8 cellular contexts compared by ENCODE assay signal in genomic region chr12:57897296-57897974, GRCh38. TPM values are rescaled to one million over a fixed set of nuclear protein-coding genes. Genes with fewer than 3 reads are reported as not detected.
DNase-seq lines count a peak whose midpoint lies in the region; ATAC-seq and TF ChIP-seq lines count a peak whose summit lies in the region.

No MANE protein-coding gene starts in this region.

- no peaks in the 10 kb centered on the region for H3K36me3 ChIP-seq in HEK293 (ENCODE audit: control insufficient read depth in 2 of 2, insufficient read depth in 1 of 2, low read length in 2 of 2)
- H3K36me3 ChIP-seq in Peyer's patch: no peaks in the 10 kb centered on the region
- H3K36me3 ChIP-seq in fibroblast of lung (ENCODE audit: control insufficient read depth, insufficient read depth, low read length): no peaks in the 10 kb centered on the region
- no peaks in the 10 kb centered on the region for H3K36me3 ChIP-seq in gastrocnemius medialis

- H3K4me3 ChIP-seq in HEK293 (ENCODE audit: low read depth, low read length) (no peak overlapping the region), Peyer's patch (peak overlapping the region in 2 of 4 donors; percentile 65 to 75), fibroblast of lung (replicated peaks in 1 of 4; ENCODE audit: control extremely low read depth in 1 of 4, insufficient read depth in 1 of 4, low read depth in 3 of 4, low read length in 4 of 4) (peak overlapping the region in 2 of 4 experiments; percentile 23 to 57), gastrocnemius medialis (peak overlapping the region; percentile 65 to 81 (median 67))

- CTCF ChIA-PET in HEK293 (lab: Yijun Ruan, JAX): interaction anchor here (0.6 to 3.3 kb wide), 9 partner anchors 8 to 138 kb away, joined by 3 to 36 read pairs (median 6); no protein-coding TSS in a partner anchor

- no peak for TF ChIP-seq POLR2A in Peyer's patch (IDR thresholded peaks at IDR 0.05)
- TF ChIP-seq POLR2A in gastrocnemius medialis (IDR thresholded peaks at IDR 0.05): no peak

- no peaks in the 10 kb centered on the region for H3K79me2 ChIP-seq in fibroblast of lung (ENCODE audit: control insufficient read depth, insufficient read depth, low read length)

- H3K27ac ChIP-seq in HEK293 (ENCODE audit: extremely low read depth, low read depth, low read length): no peak overlapping the region
- H3K27ac ChIP-seq in Peyer's patch: peak overlapping the region; percentile 77 to 94 (median 88)
- H3K27ac ChIP-seq in fibroblast of lung (ENCODE audit: insufficient read depth, low read length): peak overlapping the region; percentile 93
- peak overlapping the region; percentile 90 to 96 (median 92) for H3K27ac ChIP-seq in gastrocnemius medialis

- ATAC-seq in gastrocnemius medialis (no peak), HG03280 (IDR thresholded peaks at IDR 0.05; ENCODE audit: unreplicated experiment) (no peak), GM21367 (IDR thresholded peaks at IDR 0.05; ENCODE audit: unreplicated experiment) (no peak), GM19351 (IDR thresholded peaks at IDR 0.05; ENCODE audit: unreplicated experiment) (no peak)

- in situ Hi-C loops in gastrocnemius medialis (cut with MboI; ENCODE audit: low sequenced_read_pairs in 4 of 4): no loop called here

- H3K4me2 ChIP-seq in fibroblast of lung (ENCODE audit: extremely low read depth, insufficient read depth, low read length): peak overlapping the region; percentile 67

- DNase-seq in Peyer's patch (no peak), fibroblast of lung (ENCODE audit: low read depth in 2 of 2) (no peak), gastrocnemius medialis (no peak), occipital lobe (lab: John Stamatoyannopoulos, UW) (no peak)

- H3K9me3 ChIP-seq in HEK293 (ENCODE audit: control insufficient read depth, insufficient read depth, low read depth, low read length) (no peaks in the 10 kb centered on the region), Peyer's patch (no peaks in the 10 kb centered on the region), fibroblast of lung (ENCODE audit: control insufficient read depth, insufficient read depth, low read depth, low read length) (no peaks in the 10 kb centered on the region), gastrocnemius medialis (no peaks in the 10 kb centered on the region)

- H2AFZ ChIP-seq in fibroblast of lung (ENCODE audit: low read length): no peak overlapping the region

- H4K20me1 ChIP-seq in fibroblast of lung (ENCODE audit: control insufficient read depth, extremely low read depth, insufficient read depth, low read length): no peaks in the 10 kb centered on the region

- H3K4me1 ChIP-seq in HEK293 (ENCODE audit: control insufficient read depth, insufficient read depth, low read length): peaks cover 15% of the 10 kb centered on the region
- H3K4me1 ChIP-seq in Peyer's patch: peaks cover 10 to 68% (median 25%) of the 10 kb centered on the region in 4 donors
- peaks cover 45% of the 10 kb centered on the region for H3K4me1 ChIP-seq in fibroblast of lung (ENCODE audit: control insufficient read depth, extremely low read depth, insufficient read depth, low read length)
- H3K4me1 ChIP-seq in gastrocnemius medialis: peaks cover 64 to 65% of the 10 kb centered on the region in 2 donors

- TF ChIP-seq CTCF in HEK293 (tag by site-specific recombination; IDR thresholded peaks at IDR 0.05) (no peak), Peyer's patch (IDR thresholded peaks at IDR 0.05) (no peak), fibroblast of lung (conservative IDR thresholded peaks at IDR 0.05 in 1 of 2, IDR thresholded peaks at IDR 0.05 in 1 of 2; ENCODE audit: low read depth in 1 of 2, low read length in 2 of 2) (no peak), gastrocnemius medialis (IDR thresholded peaks at IDR 0.05 in 4 of 5, conservative IDR thresholded peaks at IDR 0.05 in 1 of 5) (peak in 1 of 5 experiments; percentile 2)

- POLR2A ChIA-PET in HEK293 (lab: Yijun Ruan, JAX): interaction anchor here (0.9 to 5.0 kb wide), 11 partner anchors 9 to 65 kb away, joined by 3 to 61 read pairs (median 7); partner anchors contain the start of genes ATP23 and CTDSP2

- H3K27me3 ChIP-seq in Peyer's patch (no peaks in the 10 kb centered on the region), fibroblast of lung (ENCODE audit: control insufficient read depth, insufficient read depth, low read length) (no peaks in the 10 kb centered on the region), gastrocnemius medialis (no peaks in the 10 kb centered on the region)

- H3K9ac ChIP-seq in fibroblast of lung (ENCODE audit: insufficient read depth, low read length): no peak overlapping the region

- intact Hi-C loops in gastrocnemius medialis (cut with DNase I; ENCODE audit: low total_unique reads): loop anchor here (2.0 kb wide), 1 partner anchor 67 kb away; no protein-coding TSS in a partner anchor

TF ChIP-seq in HEK293, 187 proteins besides CTCF, POLR2A, EP300 and RAD21 (continues in another document):
- TF ChIP-seq ZBTB17 (tag by site-specific recombination; IDR thresholded peaks at IDR 0.05) (peak; percentile 29; the same call in 1 of the 2 replicates), ZNF398 (tag by site-specific recombination; IDR thresholded peaks at IDR 0.05) (peak; percentile 47), ZNF24 (tag by site-specific recombination; IDR thresholded peaks at IDR 0.05) (no peak), ZNF624 (tag by site-specific recombination; IDR thresholded peaks at IDR 0.05) (no peak), EGR2 (tag by site-specific recombination; IDR thresholded peaks at IDR 0.05; ENCODE audit: low read depth) (peak; percentile 87), PRDM10 (tag by site-specific recombination; IDR thresholded peaks at IDR 0.05) (0 out of 2 replicates have a peak, but pooled peaks have one; percentile 7), ZFHX2 (tag by site-specific recombination; conservative IDR thresholded peaks at IDR 0.05) (peak; percentile 83), ZNF140 (tag by site-specific recombination; IDR thresholded peaks at IDR 0.05) (no peak), ZNF776 (tag by site-specific recombination; IDR thresholded peaks at IDR 0.05; ENCODE audit: borderline replicate concordance) (no peak), ZNF223 (tag by site-specific recombination; IDR thresholded peaks at IDR 0.05) (0 out of 2 replicates have a peak, but pooled peaks have one; percentile 17)

RNA-seq across cellular contexts. Expression of gene ATP23, which starts 43.9 kb away (rescaled TPM):
- total RNA-seq in Peyer's patch: 10 to 100 TPM in 2 of 4 donors, 1 to 10 TPM in 1, not detected in 1; 5.9 to 29.2 (median 12.5) TPM
- total RNA-seq in fibroblast of lung: 8.5 and 9.4 TPM in 2 replicates
- polyA plus RNA-seq in fibroblast of lung: 4.8 and 8.7 TPM in 2 replicates
- polyA plus RNA-seq in fibroblast of lung (2012): 4.2 and 5.3 TPM in 2 replicates
- polyA minus RNA-seq in fibroblast of lung (ENCODE audit: low replicate concordance): 7.6 TPM in 1 of 2 replicates, not detected in the other
- total RNA-seq in gastrocnemius medialis: 10 to 100 TPM in 2 of 4 donors, 1 to 10 TPM in 2; 7.1 to 26.4 (median 10.7) TPM
- 7.5 TPM for total RNA-seq in occipital lobe

RNA-seq across cellular contexts. Expression of gene CTDSP2, which starts 50.9 kb away (rescaled TPM):
- total RNA-seq in Peyer's patch: 100 to 1,000 TPM in 3 of 4 donors, 10 to 100 TPM in 1; 87.5 to 196 (median 128) TPM
- 87.8 and 92.0 TPM in 2 replicates for total RNA-seq in fibroblast of lung
- 199 and 208 TPM in 2 replicates for polyA plus RNA-seq in fibroblast of lung
- 130 and 165 TPM in 2 replicates for polyA plus RNA-seq in fibroblast of lung (2012)
- 481 and 517 TPM in 2 replicates for polyA minus RNA-seq in fibroblast of lung (ENCODE audit: low replicate concordance)
- 100 to 1,000 TPM in 1 of 4 donors, 10 to 100 TPM in 3; 66.0 to 116 (median 83.4) TPM for total RNA-seq in gastrocnemius medialis
- 32.4 TPM for total RNA-seq in occipital lobe
